26 cellular contexts compared by ENCODE assay signal in the genomic region with DNA sequence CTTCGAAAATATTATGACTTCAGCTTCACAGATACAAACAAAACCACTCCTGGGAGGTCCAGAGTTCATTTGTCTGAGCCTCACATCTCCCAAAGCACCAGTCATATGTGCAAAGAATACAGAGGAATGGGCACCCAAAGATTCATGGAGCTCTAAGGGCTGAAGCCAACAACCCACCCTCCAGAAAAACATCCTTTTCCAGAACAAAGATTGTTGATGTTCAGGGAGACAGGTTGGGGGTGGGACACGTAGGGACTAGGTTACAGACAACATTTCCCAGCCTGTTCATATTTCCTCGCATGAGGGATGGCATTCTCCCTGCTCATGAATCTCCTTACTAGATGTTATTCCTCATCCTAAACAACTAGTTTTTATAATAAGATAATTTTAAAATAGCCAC.
DNase-seq lines count a peak whose midpoint lies in the region; ATAC-seq, FAIRE-seq and TF ChIP-seq lines count a peak whose summit lies in the region.
"Had no signal": no experiment of that assay in that cellular context is flagged by ENCODE, and none has a peak within 500 bp of the region (broad histone marks: within the 10 kb centered on the region; RNA-seq: fewer than 3 reads in every experiment).

No MANE protein-coding gene starts in this region.

- FAIRE-seq in small intestine (lab: Jason Lieb, UNC) = no peak

- intact Hi-C loops in right cardiac atrium (cut with DNase I) (no loop called here), cardiac septum (cut with DNase I) (loop anchor here (5.0 kb wide), 1 partner anchor 136 kb away; no protein-coding TSS in a partner anchor), psoas muscle (cut with DNase I) (no loop called here)

- TF ChIP-seq EP300 in gastroesophageal sphincter (IDR thresholded peaks at IDR 0.05) = no peak

- TF ChIP-seq CTCF in gastroesophageal sphincter (IDR thresholded peaks at IDR 0.05) (no peak), smooth muscle cell (IDR thresholded peaks at IDR 0.05; ENCODE audit: borderline replicate concordance, insufficient read depth, poor library complexity, severe bottlenecking) (no peak), psoas muscle (IDR thresholded peaks at IDR 0.05) (no peak)

- H3K36me3 ChIP-seq in gastroesophageal sphincter (peaks cover 0 to 6% of the 10 kb centered on the region in 2 donors), smooth muscle cell (ENCODE audit: low read depth) (peaks cover 36% of the 10 kb centered on the region), small intestine (ENCODE audit: control insufficient read depth in 2 of 2, insufficient read depth in 2 of 2, low read length in 2 of 2) (peaks cover 0 to 5% of the 10 kb centered on the region in 2 donors), psoas muscle (ENCODE audit: insufficient read depth in 1 of 2, low read depth in 1 of 2) (peaks cover 0 to 14% of the 10 kb centered on the region in 2 donors)

- H4K20me1 ChIP-seq in smooth muscle cell (ENCODE audit: low read depth) = peaks cover 97% of the 10 kb centered on the region

- no peak for ATAC-seq in right cardiac atrium
- ATAC-seq in gastroesophageal sphincter = no peak
- ATAC-seq in HG03439 (IDR thresholded peaks at IDR 0.05; ENCODE audit: unreplicated experiment) = no peak
- ATAC-seq in GM21717 (IDR thresholded peaks at IDR 0.05; ENCODE audit: unreplicated experiment) = no peak
- no peak for ATAC-seq in psoas muscle
- ATAC-seq: Panc1; stimulated activated naive B cell treated with anti-CD40 and anti-IgM and Interleukin-4, amounts not matched to agents 10 μg/mL and 1 μg/mL and 100 μg/mL, for 72 hours; T-helper 17 cell had no signal

- no peak overlapping the region for H3K9ac ChIP-seq in smooth muscle cell (ENCODE audit: low read depth)
- H3K9ac ChIP-seq: BLaER1 treated with 17β-estradiol and CSF1 and Interleukin-3, amounts not matched to agents 10 nM and 100 nM had no signal

- H3K9me3 ChIP-seq in right cardiac atrium (ENCODE audit: control insufficient read depth, low read length) = no peaks in the 10 kb centered on the region
- no peaks in the 10 kb centered on the region for H3K9me3 ChIP-seq in gastroesophageal sphincter
- H3K9me3 ChIP-seq in smooth muscle cell (replicated peaks; ENCODE audit: low read depth) = no peaks in the 10 kb centered on the region
- H3K9me3 ChIP-seq in small intestine (ENCODE audit: control insufficient read depth, low read depth) = no peaks in the 10 kb centered on the region
- H3K9me3 ChIP-seq in psoas muscle = no peaks in the 10 kb centered on the region
- H3K9me3 ChIP-seq: BLaER1 treated with 17β-estradiol and CSF1 and Interleukin-3, amounts not matched to agents 10 nM and 100 nM; body of pancreas; HAP-1; MG63; SJSA1 had no signal

- 72% methylated on average over 3 of the region's 3 CpGs for WGBS in right cardiac atrium
- 28 to 43% methylated on average over 3 of the region's 3 CpGs for WGBS in gastroesophageal sphincter (ENCODE audit: low coverage in 1 of 2), 2 donors
- WGBS in smooth muscle cell (ENCODE audit: low lambda C conversion rate) = 92% methylated on average over 3 of the region's 3 CpGs
- 73 to 91% (median 78%) methylated on average over 3 of the region's 3 CpGs for WGBS in small intestine, 3 donors
- 85 to 88% (median 87%) methylated on average over 3 of the region's 3 CpGs for WGBS in psoas muscle, 3 donors

- no peak overlapping the region for H3K4me2 ChIP-seq in smooth muscle cell
- H3K4me2 ChIP-seq: BLaER1 treated with 17β-estradiol and CSF1 and Interleukin-3, amounts not matched to agents 10 nM and 100 nM had no signal

- H3K27ac ChIP-seq in right cardiac atrium (ENCODE audit: low read length) (peak overlapping the region; percentile 25), gastroesophageal sphincter (peak overlapping the region; percentile 83 to 96 (median 84)), smooth muscle cell (ENCODE audit: low read depth) (peak overlapping the region; percentile 64), small intestine (ENCODE audit: low read depth in 1 of 2, low read length in 1 of 2) (peak overlapping the region in 1 of 2 donors; percentile 81), psoas muscle (no peak overlapping the region)
- H3K27ac ChIP-seq: BLaER1 treated with 17β-estradiol and CSF1 and Interleukin-3, amounts not matched to agents 10 nM and 100 nM; SJSA1; WERI-Rb-1 had no signal

- TF ChIP-seq POLR2A in gastroesophageal sphincter (IDR thresholded peaks at IDR 0.05) = no peak

- peaks cover 26% of the 10 kb centered on the region for H3F3A ChIP-seq in smooth muscle cell (ENCODE audit: low read depth)

- H3K4me3 ChIP-seq in right cardiac atrium (ENCODE audit: low read length) (no peak overlapping the region), gastroesophageal sphincter (no peak overlapping the region), smooth muscle cell (no peak overlapping the region), small intestine (ENCODE audit: low read depth in 1 of 2, low read length in 2 of 2) (no peak overlapping the region), psoas muscle (no peak overlapping the region)
- H3K4me3 ChIP-seq: BLaER1 treated with 17β-estradiol and CSF1 and Interleukin-3, amounts not matched to agents 10 nM and 100 nM; body of pancreas; HAP-1; MG63; SJSA1 had no signal

- H3K27me3 ChIP-seq in right cardiac atrium (ENCODE audit: control insufficient read depth, insufficient read depth) (no peaks in the 10 kb centered on the region), gastroesophageal sphincter (no peaks in the 10 kb centered on the region), smooth muscle cell (ENCODE audit: low read depth) (no peaks in the 10 kb centered on the region), small intestine (ENCODE audit: control insufficient read depth in 2 of 2, insufficient read depth in 2 of 2, low read length in 2 of 2) (no peaks in the 10 kb centered on the region), psoas muscle (ENCODE audit: insufficient read depth in 3 of 3, low read length in 2 of 3) (no peaks in the 10 kb centered on the region)
- H3K27me3 ChIP-seq: BLaER1 treated with 17β-estradiol and CSF1 and Interleukin-3, amounts not matched to agents 10 nM and 100 nM; body of pancreas; MG63; SJSA1 had no signal

- H3K4me1 ChIP-seq in right cardiac atrium (ENCODE audit: control insufficient read depth, insufficient read depth, low read length) (peaks cover 4% of the 10 kb centered on the region), gastroesophageal sphincter (peaks cover 50 to 98% (median 56%) of the 10 kb centered on the region in 3 donors), smooth muscle cell (ENCODE audit: low read depth) (no peaks in the 10 kb centered on the region), small intestine (ENCODE audit: control insufficient read depth in 2 of 2, insufficient read depth in 1 of 2, low read depth in 1 of 2, low read length in 1 of 2) (peaks cover 2 to 11% of the 10 kb centered on the region in 2 donors), psoas muscle (peaks cover 16% of the 10 kb centered on the region)
- H3K4me1 ChIP-seq: BLaER1 treated with 17β-estradiol and CSF1 and Interleukin-3, amounts not matched to agents 10 nM and 100 nM had no signal

- DNase-seq in right cardiac atrium = no peak
- DNase-seq in cardiac septum (ENCODE audit: low spot score) = no peak
- DNase-seq in smooth muscle cell (lab: John Stamatoyannopoulos, UW; ENCODE audit: unreplicated experiment) = no peak
- no peak for DNase-seq in small intestine
- no peak for DNase-seq in psoas muscle
- DNase-seq: ACHN; activated effector memory CD4-positive, alpha-beta T cell treated with anti-CD3 and anti-CD28 coated beads, Interleukin-2, amount 50 U/mL, for 16 hours; body of pancreas; effector CD8-positive, alpha-beta T cell; EL; MG63; naive B cell; NCI-H1417 treated with DMSO at 0.1 percent for 48 hours; NCI-H510A treated with DMSO at 0.1 percent for 48 hours; NK-92 treated with Interleukin-12 subunit alpha and Interleukin-12 subunit beta, amount 100 ng/mL, for 24 hours; occipital lobe; stimulated activated naive B cell treated with anti-CD40 and anti-IgM and Interleukin-4, amounts not matched to agents 10 μg/mL and 1 μg/mL and 100 μg/mL, for 72 hours; T-helper 17 cell; WERI-Rb-1 had no signal

- H3K79me2 ChIP-seq in smooth muscle cell (ENCODE audit: low read depth) = peaks cover 58% of the 10 kb centered on the region

- H2AFZ ChIP-seq in smooth muscle cell (ENCODE audit: low read depth) = no peak overlapping the region
